1 cellular context compared by ENCODE assay signal in genomic region chr9:136363106-136363605, GRCh38.
A peak's percentile ranks its signal among the peaks of the same experiment; 100 is the strongest.
TF ChIP-seq lines count a peak whose summit lies in the region.

No MANE protein-coding gene starts in this region.

TF ChIP-seq in K562, 482 proteins besides CTCF, POLR2A, EP300 and RAD21 (continues in another document):
- TF ChIP-seq MBD2 (IDR thresholded peaks at IDR 0.05; ENCODE audit: borderline replicate concordance, low read depth) (peak; percentile 57; the same call in 1 of the 2 replicates), NR1H2 (CRISPR knock-in tag; IDR thresholded peaks at IDR 0.05) (no peak), HMG20B (CRISPR knock-in tag; IDR thresholded peaks at IDR 0.05) (no peak), ZNF140 (CRISPR knock-in tag; IDR thresholded peaks at IDR 0.05) (no peak), TBP (optimal IDR thresholded peaks at IDR 0.05; ENCODE audit: low read depth, low read length) (peak; percentile 59), IFI16 (CRISPR knock-in tag; IDR thresholded peaks at IDR 0.05) (no peak), HOXB6 (CRISPR knock-in tag; IDR thresholded peaks at IDR 0.05; ENCODE audit: borderline replicate concordance) (no peak), ZFX (CRISPR knock-in tag; IDR thresholded peaks at IDR 0.05) (peak; percentile 78), GATAD2B (IDR thresholded peaks at IDR 0.05; ENCODE audit: borderline replicate concordance) (no peak), HINFP (tag; conservative IDR thresholded peaks at IDR 0.05; ENCODE audit: low read depth) (no peak), STAG1 (CRISPR knock-in tag; IDR thresholded peaks at IDR 0.05; ENCODE audit: borderline replicate concordance) (no peak), ZNF76 (CRISPR knock-in tag; IDR thresholded peaks at IDR 0.05; ENCODE audit: borderline replicate concordance) (no peak), EGR1 (conservative IDR thresholded peaks at IDR 0.05) (peak; percentile 66), MAZ (CRISPR knock-in tag; conservative IDR thresholded peaks at IDR 0.05 in 1 of 2, IDR thresholded peaks at IDR 0.05 in 1 of 2) (no peak), TEAD1 (CRISPR knock-in tag; IDR thresholded peaks at IDR 0.05) (no peak), ZNF79 (CRISPR knock-in tag; IDR thresholded peaks at IDR 0.05; ENCODE audit: low read depth) (no peak), ELK1 (CRISPR knock-in tag; IDR thresholded peaks at IDR 0.05) (no peak), KDM5B (IDR thresholded peaks at IDR 0.05; ENCODE audit: insufficient replicate concordance, low read depth, low read length) (peak; percentile 69), PURB (CRISPR knock-in tag; IDR thresholded peaks at IDR 0.05; ENCODE audit: low read depth) (no peak), KDM2B (CRISPR knock-in tag; IDR thresholded peaks at IDR 0.05) (no peak), ZNF551 (CRISPR knock-in tag; IDR thresholded peaks at IDR 0.05) (no peak), MXI1 (IDR thresholded peaks at IDR 0.05; ENCODE audit: low read depth, low read length) (peak; percentile 41; the same call in 1 of the 2 replicates), CEBPZ (IDR thresholded peaks at IDR 0.05; ENCODE audit: borderline replicate concordance, low read depth, low read length) (no peak), JUNB (CRISPR knock-in tag; conservative IDR thresholded peaks at IDR 0.05) (no peak), ARID2 (IDR thresholded peaks at IDR 0.05) (no peak), MNT (conservative IDR thresholded peaks at IDR 0.05) (no peak), SIN3B (IDR thresholded peaks at IDR 0.05; ENCODE audit: low read depth) (peak; percentile 63), DDX20 (tag; IDR thresholded peaks at IDR 0.05; ENCODE audit: low read depth) (no peak), FOXA1 (IDR thresholded peaks at IDR 0.05; ENCODE audit: borderline replicate concordance) (no peak), THRA (IDR thresholded peaks at IDR 0.05) (no peak), KHSRP (IDR thresholded peaks at IDR 0.05) (no peak), CREB3L1 (IDR thresholded peaks at IDR 0.05; ENCODE audit: borderline replicate concordance, low read depth) (no peak), ZNF232 (CRISPR knock-in tag; IDR thresholded peaks at IDR 0.05) (no peak), REST (CRISPR knock-in tag; IDR thresholded peaks at IDR 0.05; ENCODE audit: low read depth) (no peak), MYBL2 (IDR thresholded peaks at IDR 0.05; ENCODE audit: low read depth) (no peak), MYBL2 (CRISPR knock-in tag; IDR thresholded peaks at IDR 0.05; ENCODE audit: borderline replicate concordance) (no peak), HNRNPK (IDR thresholded peaks at IDR 0.05; ENCODE audit: low read depth, low read length, poor library complexity, severe bottlenecking) (no peak), ZNF253 (CRISPR knock-in tag; conservative IDR thresholded peaks at IDR 0.05) (no peak), CHCHD3 (CRISPR knock-in tag; IDR thresholded peaks at IDR 0.05) (0 out of 2 replicates have a peak, but pooled peaks have one; percentile 54), TRIM24 (IDR thresholded peaks at IDR 0.05) (no peak), RB1 (IDR thresholded peaks at IDR 0.05; ENCODE audit: low read depth) (no peak), ZNF121 (CRISPR knock-in tag; conservative IDR thresholded peaks at IDR 0.05) (no peak), ZFP36 (IDR thresholded peaks at IDR 0.05; ENCODE audit: low read depth, low read length, partially characterized antibody) (peak; percentile 12), RBM22 (IDR thresholded peaks at IDR 0.05; ENCODE audit: low read depth, low read length, poor library complexity, severe bottlenecking) (no peak), THRB (CRISPR knock-in tag; conservative IDR thresholded peaks at IDR 0.05) (no peak), ZNF449 (CRISPR knock-in tag; IDR thresholded peaks at IDR 0.05) (no peak), ZBED1 (IDR thresholded peaks at IDR 0.05) (no peak; the same call in 1 of the 2 replicates), SRSF9 (IDR thresholded peaks at IDR 0.05; ENCODE audit: borderline replicate concordance, low read depth, low read length) (no peak), SUPT5H (IDR thresholded peaks at IDR 0.05) (peak; percentile 88), ZNF655 (CRISPR knock-in tag; IDR thresholded peaks at IDR 0.05) (no peak), ZNF347 (CRISPR knock-in tag; IDR thresholded peaks at IDR 0.05; ENCODE audit: low read depth) (no peak), FOXK2 (conservative IDR thresholded peaks at IDR 0.05 in 1 of 2, IDR thresholded peaks at IDR 0.05 in 1 of 2; ENCODE audit: low read depth in 2 of 2) (no peak)
